In genomic region chr21:25283720-25284119, GRCh38 we compare ENCODE assay signal across 11 cellular contexts.
DNase-seq lines count a peak whose midpoint lies in the region; ATAC-seq and TF ChIP-seq lines count a peak whose summit lies in the region.
"Had no signal": no experiment of that assay in that cellular context is flagged by ENCODE, and none has a peak within 500 bp of the region (broad histone marks: within the 10 kb centered on the region; RNA-seq: fewer than 3 reads in every experiment).

No MANE protein-coding gene starts in this region.

- no peak overlapping the region for H3K9ac ChIP-seq in Loucy (ENCODE audit: low read depth, low read length, poor library complexity, severe bottlenecking)
- no peak overlapping the region for H3K9ac ChIP-seq in smooth muscle cell (ENCODE audit: low read depth)

- no peak overlapping the region for H3K27ac ChIP-seq in smooth muscle cell (ENCODE audit: low read depth)
- no peak overlapping the region for H3K27ac ChIP-seq in heart right ventricle
- H3K27ac ChIP-seq: ascending aorta, skin epidermis had no signal

- no peaks in the 10 kb centered on the region for H3K9me2 ChIP-seq in Loucy (replicated peaks; ENCODE audit: low read depth, low read length)

- H3K4me1 Mint-ChIP-seq in activated CD4-positive, alpha-beta T cell treated with anti-CD3 and anti-CD28 coated beads for 36 hours: no peaks in the 10 kb centered on the region

- intact Hi-C loops in activated CD4-positive, alpha-beta T cell treated with anti-CD3 and anti-CD28 coated beads for 36 hours (cut with DNase I, micrococcal nuclease): loop anchor here (1.0 kb wide), 1 partner anchor 103 kb away; no protein-coding TSS in a partner anchor
- intact Hi-C loops in heart right ventricle (cut with DNase I): no loop called here

- WGBS in smooth muscle cell (ENCODE audit: low lambda C conversion rate): 36% methylated on average over 6 of the region's 6 CpGs
- 57 to 69% methylated on average over 6 of the region's 6 CpGs for WGBS in heart right ventricle, 2 donors

- 0 out of 2 replicates have a peak overlapping the region, but pooled peaks have one; percentile 49 for H2AFZ ChIP-seq in Loucy (ENCODE audit: low read length)
- H2AFZ ChIP-seq in smooth muscle cell (ENCODE audit: low read depth): no peak overlapping the region

- no peak overlapping the region for H3K4me3 Mint-ChIP-seq in activated CD4-positive, alpha-beta T cell treated with anti-CD3 and anti-CD28 coated beads for 36 hours

- H3K36me3 ChIP-seq in Loucy (ENCODE audit: insufficient read depth, low read length) (no peaks in the 10 kb centered on the region), smooth muscle cell (ENCODE audit: low read depth) (no peaks in the 10 kb centered on the region), heart right ventricle (no peaks in the 10 kb centered on the region)
- H3K36me3 ChIP-seq: ascending aorta had no signal

- peak; percentile 49 for ATAC-seq in activated CD4-positive, alpha-beta T cell treated with anti-CD3 and anti-CD28 coated beads for 36 hours
- no peak for ATAC-seq in heart right ventricle

- H3K27me3 Mint-ChIP-seq in activated CD4-positive, alpha-beta T cell treated with anti-CD3 and anti-CD28 coated beads for 36 hours: peaks cover 4% of the 10 kb centered on the region

- no peaks in the 10 kb centered on the region for H3K79me2 ChIP-seq in Loucy (ENCODE audit: insufficient read depth, low read length)
- H3K79me2 ChIP-seq in smooth muscle cell (ENCODE audit: low read depth): no peaks in the 10 kb centered on the region

- H3F3A ChIP-seq in Loucy (ENCODE audit: low read depth): no peaks in the 10 kb centered on the region
- no peaks in the 10 kb centered on the region for H3F3A ChIP-seq in smooth muscle cell (ENCODE audit: low read depth)

- H3K27ac Mint-ChIP-seq in activated CD4-positive, alpha-beta T cell treated with anti-CD3 and anti-CD28 coated beads for 36 hours: no peak overlapping the region

- H3K4me3 ChIP-seq in Loucy (ENCODE audit: low read length, poor library complexity, severe bottlenecking) (no peak overlapping the region), choroid plexus epithelial cell (ENCODE audit: low read depth, low read length) (no peak overlapping the region), smooth muscle cell (no peak overlapping the region), heart right ventricle (no peak overlapping the region)
- H3K4me3 ChIP-seq: ascending aorta, skin epidermis had no signal

- no peaks in the 10 kb centered on the region for H3K4me1 ChIP-seq in Loucy (ENCODE audit: insufficient read depth, low read length, poor library complexity, severe bottlenecking)
- no peaks in the 10 kb centered on the region for H3K4me1 ChIP-seq in smooth muscle cell (ENCODE audit: low read depth)
- H3K4me1 ChIP-seq in heart right ventricle: no peaks in the 10 kb centered on the region
- H3K4me1 ChIP-seq: ascending aorta had no signal

- no peaks in the 10 kb centered on the region for H3K9me3 ChIP-seq in Loucy (ENCODE audit: insufficient read depth, low read depth, low read length)
- H3K9me3 ChIP-seq in smooth muscle cell (replicated peaks; ENCODE audit: low read depth): no peaks in the 10 kb centered on the region
- no peaks in the 10 kb centered on the region for H3K9me3 ChIP-seq in heart right ventricle
- H3K9me3 ChIP-seq: ascending aorta had no signal

- CTCF ChIA-PET in activated CD4-positive, alpha-beta T cell treated with anti-CD3 and anti-CD28 coated beads for 36 hours (lab: Charles Lee): interaction anchor here (0.7 to 2.8 kb wide), 6 partner anchors 8 to 123 kb away, joined by 3 to 32 read pairs (median 6); no protein-coding TSS in a partner anchor

- POLR2A ChIA-PET in activated CD4-positive, alpha-beta T cell treated with anti-CD3 and anti-CD28 coated beads for 36 hours (lab: Charles Lee): no interaction called here

- H3K9me3 Mint-ChIP-seq in activated CD4-positive, alpha-beta T cell treated with anti-CD3 and anti-CD28 coated beads for 36 hours (ENCODE audit: low read depth): no peaks in the 10 kb centered on the region

- TF ChIP-seq CTCF in Loucy (conservative IDR thresholded peaks at IDR 0.05; ENCODE audit: low read length) (peak; percentile 46), choroid plexus epithelial cell (conservative IDR thresholded peaks at IDR 0.05; ENCODE audit: low read depth, low read length) (peak; percentile 61), smooth muscle cell (IDR thresholded peaks at IDR 0.05; ENCODE audit: borderline replicate concordance, insufficient read depth, poor library complexity, severe bottlenecking) (peak; percentile 28), heart right ventricle (IDR thresholded peaks at IDR 0.05) (peak in 4 of 9 donors; percentile 7 to 33 (median 20))

- H3K4me2 ChIP-seq in Loucy (ENCODE audit: low read depth, low read length, poor library complexity, severe bottlenecking) (no peak overlapping the region), smooth muscle cell (no peak overlapping the region)

- H3K27me3 ChIP-seq in Loucy (ENCODE audit: insufficient read depth, low read length, poor library complexity, severe bottlenecking) (no peaks in the 10 kb centered on the region), smooth muscle cell (ENCODE audit: low read depth) (no peaks in the 10 kb centered on the region), heart right ventricle (no peaks in the 10 kb centered on the region)
- H3K27me3 ChIP-seq: ascending aorta had no signal

- no peaks in the 10 kb centered on the region for H3K36me3 Mint-ChIP-seq in activated CD4-positive, alpha-beta T cell treated with anti-CD3 and anti-CD28 coated beads for 36 hours (ENCODE audit: low read depth)

- DNase-seq in activated CD4-positive, alpha-beta T cell treated with anti-CD3 and anti-CD28 coated beads for 36 hours: peak; percentile 5
- no peak for DNase-seq in activated CD4-positive, alpha-beta T cell treated with anti-CD3 and anti-CD28 coated beads for 1 hour
- DNase-seq in choroid plexus epithelial cell (ENCODE audit: low read depth) (peak; percentile 77), smooth muscle cell (lab: John Stamatoyannopoulos, UW; ENCODE audit: unreplicated experiment) (no peak), heart right ventricle (no peak)
- no peak for DNase-seq in activated CD4-positive, CD25-positive, alpha-beta regulatory T cell treated with anti-CD3 and anti-CD28 coated beads, Interleukin-2, amount 50 U/mL, for 72 hours
- DNase-seq in stimulated activated CD4-positive, alpha-beta T cell treated with anti-CD3 and anti-CD28 coated beads, Interleukin-2, amount 100 ng/mL, for 48 hours: no peak
- DNase-seq: NCI-H774 had no signal

- H4K20me1 ChIP-seq in Loucy (ENCODE audit: insufficient read depth, low read length, poor library complexity, severe bottlenecking) (no peaks in the 10 kb centered on the region), smooth muscle cell (ENCODE audit: low read depth) (no peaks in the 10 kb centered on the region)

Comparison
In these comparisons a context has a peak if more than half of its experiments do, and no peak if none do; other contexts are left out.
1. DNase-seq: peak in activated CD4-positive, alpha-beta T cell treated with anti-CD3 and anti-CD28 coated beads for 36 hours (single experiment) and choroid plexus epithelial cell (single experiment); none in activated CD4-positive, alpha-beta T cell treated with anti-CD3 and anti-CD28 coated beads for 1 hour (single experiment), smooth muscle cell (single experiment), heart right ventricle (0 of 2), activated CD4-positive, CD25-positive, alpha-beta regulatory T cell treated with anti-CD3 and anti-CD28 coated beads, Interleukin-2, amount 50 U/mL, for 72 hours (single experiment) and stimulated activated CD4-positive, alpha-beta T cell treated with anti-CD3 and anti-CD28 coated beads, Interleukin-2, amount 100 ng/mL, for 48 hours (0 of 2).
2. intact Hi-C loops: an anchor here in activated CD4-positive, alpha-beta T cell treated with anti-CD3 and anti-CD28 coated beads for 36 hours (1.0 kb wide); none called in heart right ventricle.